In genomic region chr17:28861393-28862203, GRCh38 we compare ENCODE assay signal across 1 cellular context.
TF ChIP-seq lines count a peak whose summit lies in the region.

No MANE protein-coding gene starts in this region.

TF ChIP-seq in K562, 482 proteins besides CTCF, POLR2A, EP300 and RAD21 (continued from another document and continues in another):
- TF ChIP-seq MGA (IDR thresholded peaks at IDR 0.05): no peak
- TF ChIP-seq ZNF592 (IDR thresholded peaks at IDR 0.05): peak; percentile 74
- TF ChIP-seq NRF1 (conservative IDR thresholded peaks at IDR 0.05 in 1 of 2, IDR thresholded peaks at IDR 0.05 in 1 of 2): peak; percentile 49 to 61; a peak in 3 of 4 replicates
- TF ChIP-seq WHSC1 (IDR thresholded peaks at IDR 0.05; ENCODE audit: low read length): no peak
- no peak for TF ChIP-seq RFX5 (IDR thresholded peaks at IDR 0.05; ENCODE audit: low read depth, low read length)
- TF ChIP-seq SREBF2 (CRISPR knock-in tag; IDR thresholded peaks at IDR 0.05): no peak
- TF ChIP-seq CC2D1A (IDR thresholded peaks at IDR 0.05): 0 out of 2 replicates have a peak, but pooled peaks have one; percentile 17
- no peak for TF ChIP-seq BRF1 (IDR thresholded peaks at IDR 0.05; ENCODE audit: borderline replicate concordance, extremely low read depth, insufficient read length)
- TF ChIP-seq ZNF511 (CRISPR knock-in tag; IDR thresholded peaks at IDR 0.05): no peak
- no peak for TF ChIP-seq ZNF124 (CRISPR knock-in tag; IDR thresholded peaks at IDR 0.05)
- no peak for TF ChIP-seq ZFPM2 (CRISPR knock-in tag; IDR thresholded peaks at IDR 0.05)
- no peak for TF ChIP-seq HNRNPLL (IDR thresholded peaks at IDR 0.05; ENCODE audit: low read depth, low read length, poor library complexity, severe bottlenecking)
- TF ChIP-seq ZNF79 (CRISPR knock-in tag; IDR thresholded peaks at IDR 0.05; ENCODE audit: low read depth): no peak
- TF ChIP-seq SRSF9 (IDR thresholded peaks at IDR 0.05; ENCODE audit: borderline replicate concordance, low read depth, low read length): no peak
- no peak for TF ChIP-seq SIX5 (IDR thresholded peaks at IDR 0.05; ENCODE audit: borderline replicate concordance in 1 of 2, insufficient read depth in 1 of 2, low read depth in 1 of 2, low read length in 2 of 2)
- TF ChIP-seq NR2C2 (CRISPR knock-in tag; IDR thresholded peaks at IDR 0.05): no peak
- peak; percentile 54; the same call in 1 of the 2 replicates for TF ChIP-seq NR2C2 (tag; IDR thresholded peaks at IDR 0.05)
- TF ChIP-seq ETV6 (IDR thresholded peaks at IDR 0.05; ENCODE audit: borderline replicate concordance in 1 of 2, low read depth in 2 of 2, low read length in 1 of 2): no peak
- TF ChIP-seq ETV6 (CRISPR knock-in tag; IDR thresholded peaks at IDR 0.05; ENCODE audit: borderline replicate concordance): no peak
- TF ChIP-seq GATA2 (CRISPR knock-in tag; IDR thresholded peaks at IDR 0.05): no peak
- no peak for TF ChIP-seq ZC3H8 (IDR thresholded peaks at IDR 0.05)
- TF ChIP-seq ZNF277 (CRISPR knock-in tag; IDR thresholded peaks at IDR 0.05; ENCODE audit: borderline replicate concordance): no peak
- TF ChIP-seq DDX20 (tag; IDR thresholded peaks at IDR 0.05; ENCODE audit: low read depth): no peak
- no peak for TF ChIP-seq CREB3L1 (IDR thresholded peaks at IDR 0.05; ENCODE audit: borderline replicate concordance, low read depth)
- TF ChIP-seq ZNF280B (CRISPR knock-in tag; IDR thresholded peaks at IDR 0.05): no peak
- TF ChIP-seq ZKSCAN1 (IDR thresholded peaks at IDR 0.05; ENCODE audit: low read depth, low read length): no peak
- TF ChIP-seq YY1 (IDR thresholded peaks at IDR 0.05; ENCODE audit: borderline replicate concordance in 1 of 3, control insufficient read depth in 1 of 3, extremely low read depth in 1 of 3, insufficient read depth in 3 of 3, insufficient read length in 1 of 3, insufficient replicate concordance in 2 of 3, low read depth in 1 of 3, low read length in 2 of 3): peak in 1 of 3 experiments; percentile 8
- no peak for TF ChIP-seq HIVEP1 (CRISPR knock-in tag; IDR thresholded peaks at IDR 0.05)
- no peak for TF ChIP-seq GATAD2B (IDR thresholded peaks at IDR 0.05; ENCODE audit: borderline replicate concordance)
- no peak for TF ChIP-seq PCBP2 (IDR thresholded peaks at IDR 0.05; ENCODE audit: low read depth, low read length, poor library complexity, severe bottlenecking)
- TF ChIP-seq RNF2 (IDR thresholded peaks at IDR 0.05): no peak
- no peak for TF ChIP-seq FUS (optimal IDR thresholded peaks at IDR 0.05; ENCODE audit: low read depth, low read length)
- TF ChIP-seq ZBTB7A (IDR thresholded peaks at IDR 0.05; ENCODE audit: borderline replicate concordance, control insufficient read depth, low read depth, low read length): peak; percentile 62; the same call in 1 of the 2 replicates
- TF ChIP-seq HBP1 (CRISPR knock-in tag; IDR thresholded peaks at IDR 0.05): no peak
- TF ChIP-seq ZNF695 (CRISPR knock-in tag; IDR thresholded peaks at IDR 0.05): no peak
- TF ChIP-seq FIP1L1 (IDR thresholded peaks at IDR 0.05; ENCODE audit: low read depth, low read length, poor library complexity, severe bottlenecking): no peak
- no peak for TF ChIP-seq LCOR (CRISPR knock-in tag; IDR thresholded peaks at IDR 0.05)
